Comparison of ENCODE assay signal across 25 cellular contexts in the genomic region with DNA sequence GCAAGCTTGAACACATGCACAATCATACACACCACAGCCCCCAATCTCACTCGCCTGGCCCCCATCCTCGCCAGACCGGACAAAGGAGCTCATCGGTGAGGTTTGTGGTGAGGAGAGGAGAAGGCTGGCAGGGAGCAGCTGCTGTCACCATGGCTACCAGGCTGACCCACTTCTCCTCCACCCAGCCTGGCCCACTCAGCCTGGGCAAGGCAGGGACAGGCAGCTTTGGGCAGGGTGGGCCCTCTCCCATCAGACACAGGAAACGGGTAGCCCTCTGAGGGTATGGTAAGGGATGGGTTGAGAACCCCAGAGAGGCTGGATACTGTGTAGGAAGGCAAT. TPM values are rescaled to one million over a fixed set of nuclear protein-coding genes. Genes with fewer than 3 reads are reported as not detected.
DNase-seq lines count a peak whose midpoint lies in the region; ATAC-seq and TF ChIP-seq lines count a peak whose summit lies in the region.
"Had no signal": no experiment of that assay in that cellular context is flagged by ENCODE, and none has a peak within 500 bp of the region (broad histone marks: within the 10 kb centered on the region; RNA-seq: fewer than 3 reads in every experiment).

No MANE protein-coding gene starts in this region.

- ATAC-seq in upper lobe of left lung (ENCODE audit: low FRiP score in 2 of 2): no peak
- no peak for ATAC-seq in GM18868 (IDR thresholded peaks at IDR 0.05; ENCODE audit: unreplicated experiment)
- no peak for ATAC-seq in HG03442 (IDR thresholded peaks at IDR 0.05; ENCODE audit: unreplicated experiment)
- ATAC-seq: CD8-positive, alpha-beta T cell; gastroesophageal sphincter; sciatic nerve had no signal

- H3K23ac ChIP-seq in neuronal stem cell (ENCODE audit: low read depth, low read length, poor library complexity): no peak overlapping the region

- DNase-seq in NCI-H748 (lab: John Stamatoyannopoulos, UW; ENCODE audit: unreplicated experiment) (peak; percentile 85), NCI-H748 treated with DMSO at 0.1 percent for 48 hours (lab: John Stamatoyannopoulos, UW) (no peak), neuronal stem cell (ENCODE audit: low spot score) (no peak), upper lobe of left lung (no peak), inferior parietal cortex (ENCODE audit: extremely low spot score) (no peak)
- DNase-seq: activated CD8-positive, alpha-beta T cell treated with anti-CD3 and anti-CD28 coated beads, Interleukin-2, amount 10 ng/mL, durations not matched to agents 7 days and 5 days; activated T-cell treated with anti-CD3 and anti-CD28 coated beads for 4 hours; aorta; CD8-positive, alpha-beta T cell; DMS 273 treated with DMSO at 0.1 percent for 48 hours; GDM1; hippocampal formation; MM.1S; NCI-H187; NCI-H345; NCI-H774; thyroid gland had no signal

- H3K79me1 ChIP-seq in neuronal stem cell (ENCODE audit: low read depth, low read length): no peaks in the 10 kb centered on the region

- H3K4me3 ChIP-seq in neuronal stem cell (ENCODE audit: low read length in 2 of 2) (peak overlapping the region in 1 of 2 donors; percentile 26), upper lobe of left lung (no peak overlapping the region)
- H3K4me3 ChIP-seq: gastroesophageal sphincter, HAP-1, neural progenitor cell, thyroid gland had no signal

- TF ChIP-seq POLR2A in upper lobe of left lung (IDR thresholded peaks at IDR 0.05): no peak

- no peak overlapping the region for H3K14ac ChIP-seq in neuronal stem cell (ENCODE audit: low read length)

- H4K8ac ChIP-seq in neuronal stem cell (ENCODE audit: low read depth, low read length): no peak overlapping the region

- no peak overlapping the region for H4K91ac ChIP-seq in neuronal stem cell (ENCODE audit: low read depth, low read length, poor library complexity)

- H3K18ac ChIP-seq in neuronal stem cell (ENCODE audit: low read length): peak overlapping the region; percentile 74

- H2BK5ac ChIP-seq in neuronal stem cell (ENCODE audit: low read length): no peak overlapping the region

- no peak overlapping the region for H2BK12ac ChIP-seq in neuronal stem cell (ENCODE audit: low read length)

- no peaks in the 10 kb centered on the region for H3K27me3 ChIP-seq in neuronal stem cell (ENCODE audit: control insufficient read depth in 3 of 3, insufficient read depth in 3 of 3, low read depth in 1 of 3, low read length in 3 of 3)
- H3K27me3 ChIP-seq in upper lobe of left lung: no peaks in the 10 kb centered on the region
- H3K27me3 ChIP-seq: neural progenitor cell, thyroid gland had no signal

- peak overlapping the region; percentile 65 for H2BK120ac ChIP-seq in neuronal stem cell (ENCODE audit: low read depth, low read length)

- no peak overlapping the region for H2AFZ ChIP-seq in neuronal stem cell (ENCODE audit: low read length)
- H2AFZ ChIP-seq: neural progenitor cell had no signal

- peak overlapping the region; percentile 56 for H3K9ac ChIP-seq in neuronal stem cell (ENCODE audit: low read depth, low read length, poor library complexity)
- H3K9ac ChIP-seq: neural progenitor cell had no signal

- H2BK15ac ChIP-seq in neuronal stem cell (ENCODE audit: low read length): peak overlapping the region; percentile 3

- no peaks in the 10 kb centered on the region for H3K9me3 ChIP-seq in neuronal stem cell (replicated peaks in 1 of 2; ENCODE audit: control insufficient read depth in 2 of 2, insufficient read depth in 1 of 2, low read depth in 1 of 2, low read length in 2 of 2)
- H3K9me3 ChIP-seq in upper lobe of left lung: no peaks in the 10 kb centered on the region
- H3K9me3 ChIP-seq: gastroesophageal sphincter, HAP-1, thyroid gland had no signal

- H3K4ac ChIP-seq in neuronal stem cell (ENCODE audit: low read length): no peak overlapping the region

- TF ChIP-seq CTCF in upper lobe of left lung (IDR thresholded peaks at IDR 0.05): no peak

- TF ChIP-seq EP300 in upper lobe of left lung (IDR thresholded peaks at IDR 0.05): no peak

- WGBS in neuronal stem cell (ENCODE audit: extremely low coverage in 2 of 2, insufficient read length in 2 of 2, insufficient replicate concordance in 1 of 2), 2 donors: no CpG with 5 or more reads among the region's 5 CpGs
- 83 to 88% methylated on average over 5 of the region's 5 CpGs for WGBS in upper lobe of left lung, 2 donors

- H2AK5ac ChIP-seq in neuronal stem cell (ENCODE audit: low read depth, low read length): peak overlapping the region; percentile 10

- H3K27ac ChIP-seq in angular gyrus (ENCODE audit: low read depth, low read length) (peak overlapping the region; percentile 57), neuronal stem cell (replicated peaks; ENCODE audit: low read length) (no peak overlapping the region), upper lobe of left lung (peak overlapping the region in 3 of 4 donors; percentile 35 to 72 (median 70))
- H3K27ac ChIP-seq: gastroesophageal sphincter, neural progenitor cell, RWPE1, thyroid gland had no signal

- H3K4me2 ChIP-seq in neuronal stem cell (ENCODE audit: insufficient read depth, low read length, poor library complexity, severe bottlenecking): no peak overlapping the region
- H3K4me2 ChIP-seq: neural progenitor cell had no signal

- H3K4me1 ChIP-seq in neuronal stem cell (ENCODE audit: control insufficient read depth in 2 of 2, insufficient read depth in 1 of 2, low read depth in 1 of 2, low read length in 2 of 2): peaks cover 34 to 36% of the 10 kb centered on the region in 2 donors
- H3K4me1 ChIP-seq in upper lobe of left lung: peaks cover 6 to 9% (median 9%) of the 10 kb centered on the region in 4 donors
- H3K4me1 ChIP-seq: gastroesophageal sphincter, HAP-1, thyroid gland had no signal

- H3K36me3 ChIP-seq in neuronal stem cell (replicated peaks in 1 of 2; ENCODE audit: control insufficient read depth in 2 of 2, insufficient read depth in 2 of 2, low read length in 2 of 2) (no peaks in the 10 kb centered on the region), upper lobe of left lung (no peaks in the 10 kb centered on the region)
- H3K36me3 ChIP-seq: HAP-1, neural progenitor cell, thyroid gland had no signal

RNA-seq across cellular contexts. Expression of gene RIMS3, which starts 15.9 kb away (rescaled TPM):
- 14.6 TPM for polyA plus RNA-seq in neuronal stem cell (2013, experiment 1 of 2)
- 14.4 TPM for polyA plus RNA-seq in neuronal stem cell (2013, experiment 2 of 2)
- total RNA-seq in upper lobe of left lung: 1 to 10 TPM; 2.7 to 9.9 (median 3.5) TPM

RNA-seq across cellular contexts. Expression of gene NFYC, which starts 41.9 kb away (rescaled TPM):
- 58.9 TPM for polyA plus RNA-seq in neuronal stem cell (2013, experiment 1 of 2)
- polyA plus RNA-seq in neuronal stem cell (2013, experiment 2 of 2): 58.8 TPM
- total RNA-seq in upper lobe of left lung: 10 to 100 TPM; 40.0 to 73.3 (median 50.9) TPM
